Comparison of ENCODE assay signal across 10 cellular contexts in genomic region chr17:38465420-38466345, GRCh38. TPM values are rescaled to one million over a fixed set of nuclear protein-coding genes. Genes with fewer than 3 reads are reported as not detected.
DNase-seq lines count a peak whose midpoint lies in the region; ATAC-seq, FAIRE-seq and TF ChIP-seq lines count a peak whose summit lies in the region.
"Had no signal": no experiment of that assay in that cellular context is flagged by ENCODE, and none has a peak within 500 bp of the region (broad histone marks: within the 10 kb centered on the region; RNA-seq: fewer than 3 reads in every experiment).

No MANE protein-coding gene starts in this region.

- peaks cover 0 to 3% of the 10 kb centered on the region in 2 donors for H3K27me3 Mint-ChIP-seq in natural killer cell (ENCODE audit: low read depth in 2 of 2)

- no peak for TF ChIP-seq CTCF in natural killer cell (IDR thresholded peaks at IDR 0.05)

- H3K4me3 Mint-ChIP-seq in natural killer cell, result no peak overlapping the region

- peak overlapping the region in 1 of 2 donors; percentile 43 for H3K4me3 ChIP-seq in duodenal mucosa (ENCODE audit: low read depth in 1 of 2, low read length in 2 of 2)
- no peak overlapping the region for H3K4me3 ChIP-seq in mesodermal cell (ENCODE audit: extremely low read depth, insufficient read depth, low read length, poor library complexity, severe bottlenecking)

- H3K9me3 ChIP-seq in duodenal mucosa (ENCODE audit: control insufficient read depth in 1 of 2, low read length in 2 of 2) (no peaks in the 10 kb centered on the region), mesodermal cell (ENCODE audit: control insufficient read depth, low read length) (no peaks in the 10 kb centered on the region)

- H3K27me3 ChIP-seq in duodenal mucosa (ENCODE audit: control insufficient read depth in 1 of 2, insufficient read depth in 2 of 2, low read length in 2 of 2), result no peaks in the 10 kb centered on the region

- no peak overlapping the region for H3K9ac ChIP-seq in duodenal mucosa (ENCODE audit: low read depth in 1 of 2, low read length in 2 of 2)

- intact Hi-C loops in natural killer cell (cut with micrococcal nuclease), result no loop called here

- no peak overlapping the region for H3K27ac Mint-ChIP-seq in natural killer cell

- H3K36me3 Mint-ChIP-seq in natural killer cell, result no peaks in the 10 kb centered on the region

- H3K4me1 ChIP-seq in duodenal mucosa (ENCODE audit: control insufficient read depth in 1 of 2, insufficient read depth in 2 of 2, low read length in 2 of 2) (peaks cover 0 to 4% of the 10 kb centered on the region in 2 donors), mesodermal cell (ENCODE audit: control insufficient read depth, insufficient read depth, low read length, poor library complexity, severe bottlenecking) (peaks cover 33% of the 10 kb centered on the region)

- H3K27ac ChIP-seq in duodenal mucosa (ENCODE audit: low read depth, low read length) (peak overlapping the region; percentile 73), mesodermal cell (ENCODE audit: low read depth, low read length, severe bottlenecking) (peak overlapping the region; percentile 36)

- H3K36me3 ChIP-seq in duodenal mucosa (ENCODE audit: control insufficient read depth in 1 of 2, insufficient read depth in 2 of 2, low read length in 2 of 2) (peaks cover 0 to 3% of the 10 kb centered on the region in 2 donors), mesodermal cell (ENCODE audit: control insufficient read depth, insufficient read depth, low read length) (peaks cover 87% of the 10 kb centered on the region)

- DNase-seq in M059J (ENCODE audit: low read depth) (peak; percentile 85), urothelium cell line (ENCODE audit: low spot score) (peak; percentile 51), NCI-H1105 treated with DMSO at 0.1 percent for 48 hours (lab: John Stamatoyannopoulos, UW) (no peak), natural killer cell (no peak)
- DNase-seq: activated T-cell treated with anti-CD3 and anti-CD28 coated beads, Interleukin-2, amount 50 U/mL, for 48 hours; NCI-H187 had no signal

- no peak for FAIRE-seq in urothelium cell line (lab: Jason Lieb, UNC)

- 92 to 95% methylated on average over 19 to 23 of the region's 23 CpGs for WGBS in mesodermal cell (ENCODE audit: insufficient coverage in 2 of 2), 2 experiments

- no peaks in the 10 kb centered on the region for H3K9me3 Mint-ChIP-seq in natural killer cell

- no peak for ATAC-seq in GM21526 (IDR thresholded peaks at IDR 0.05; ENCODE audit: low FRiP score, unreplicated experiment)
- ATAC-seq in natural killer cell, result no peak
- ATAC-seq in HG02884 (IDR thresholded peaks at IDR 0.05; ENCODE audit: unreplicated experiment), result no peak

- H3K4me1 Mint-ChIP-seq in natural killer cell, result no peaks in the 10 kb centered on the region

RNA-seq across cellular contexts. Expression of gene ARHGAP23, which starts 37.4 kb away (rescaled TPM):
- 8.5 and 32.0 TPM in 2 replicates for total RNA-seq in M059J (2014; rRNA removed; shearing (Covaris generic))
- 33.0 TPM for polyA plus RNA-seq in mesodermal cell (2013, experiment 1 of 2)
- polyA plus RNA-seq in mesodermal cell (2013, experiment 2 of 2), result 27.8 TPM
- 1 to 10 TPM in 2 of 3 donors, under 1 TPM in 1; 0.19 to 1.8 (median 1.7) TPM for total RNA-seq in natural killer cell

Comparison
In these comparisons a context has a peak if more than half of its experiments do, and no peak if none do; other contexts are left out.
1. DNase-seq: peak in M059J (single experiment) and urothelium cell line (single experiment); none in NCI-H1105 treated with DMSO at 0.1 percent for 48 hours (single experiment) and natural killer cell (single experiment).